Comparison of ENCODE assay signal across 1 cellular context in the genomic region with DNA sequence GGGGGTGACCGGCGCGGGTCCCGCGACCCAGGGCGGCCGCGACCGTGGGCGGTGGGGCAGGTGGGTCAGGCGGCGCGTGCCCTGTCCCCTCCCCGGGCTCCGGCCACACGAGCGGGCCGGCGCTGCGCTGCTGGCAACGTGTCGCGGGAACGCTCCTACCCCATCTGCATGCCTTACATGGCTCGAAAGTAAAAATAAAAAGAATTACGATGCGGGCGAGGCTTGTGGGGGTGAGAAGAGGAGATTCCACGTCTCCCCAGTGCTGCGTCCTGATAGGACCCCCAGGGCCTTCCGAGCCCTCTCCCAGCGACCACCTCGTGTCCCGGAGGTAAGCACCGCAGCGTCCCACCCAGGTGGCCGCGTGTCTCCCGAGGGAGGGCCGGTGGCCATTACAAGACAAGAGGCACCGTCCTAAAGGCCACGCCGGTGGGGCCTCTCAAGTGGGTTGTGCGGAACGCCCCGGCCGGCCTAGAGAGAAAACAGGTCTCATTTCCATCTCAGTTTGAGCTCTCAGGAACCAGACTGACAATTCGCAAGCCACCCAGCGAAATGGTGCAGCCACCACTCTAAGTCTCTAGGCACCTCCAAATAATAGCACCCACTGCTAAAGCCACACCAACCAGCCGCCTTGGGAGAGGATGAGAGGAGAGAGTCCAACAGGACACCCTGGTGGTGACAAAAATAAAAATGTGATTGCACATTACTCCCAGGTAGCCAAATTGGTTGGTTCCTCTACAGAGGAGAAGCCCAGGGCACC.
TF ChIP-seq lines count a peak whose summit lies in the region.

No MANE protein-coding gene starts in this region.

TF ChIP-seq in HEK293, 187 proteins besides CTCF, POLR2A, EP300 and RAD21 (continued from another document):
- TF ChIP-seq GLIS1 (tag by site-specific recombination; IDR thresholded peaks at IDR 0.05) (peak; percentile 75), KLF8 (tag by site-specific recombination; IDR thresholded peaks at IDR 0.05) (peak; percentile 50)
